In the genomic region with DNA sequence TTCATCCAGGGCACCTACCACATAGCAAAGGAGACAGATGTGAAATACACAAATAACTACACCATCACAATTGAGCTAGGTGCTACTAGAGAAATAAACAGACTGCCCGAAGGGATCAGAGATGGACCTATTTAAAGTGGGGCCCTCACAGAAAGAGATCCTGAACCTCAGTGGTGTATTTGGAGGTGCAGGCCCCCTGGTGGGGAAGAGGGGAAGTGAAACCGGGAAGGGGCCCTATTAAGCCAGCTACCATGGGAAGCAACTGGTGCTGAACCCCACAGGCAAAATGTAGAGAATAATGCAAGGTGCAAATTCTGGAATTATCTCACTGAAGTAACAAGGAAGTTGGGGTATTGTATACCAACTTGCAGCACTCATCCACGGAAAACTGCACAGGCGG, we compare ENCODE assay signal across 9 cellular contexts.
DNase-seq lines count a peak whose midpoint lies in the region; ATAC-seq and TF ChIP-seq lines count a peak whose summit lies in the region.
"Had no signal": no experiment of that assay in that cellular context is flagged by ENCODE, and none has a peak within 500 bp of the region (broad histone marks: within the 10 kb centered on the region; RNA-seq: fewer than 3 reads in every experiment).

No MANE protein-coding gene starts in this region.

- no peak overlapping the region for H3K9ac ChIP-seq in IMR-90 (ENCODE audit: low read depth, low read length)

- H2BK20ac ChIP-seq in IMR-90 (ENCODE audit: low read depth, low read length): no peak overlapping the region

- no peaks in the 10 kb centered on the region for H3K36me3 Mint-ChIP-seq in activated CD8-positive, alpha-beta memory T cell treated with anti-CD3 and anti-CD28 coated beads, Interleukin-2, amount 10 ng/mL, durations not matched to agents 7 days and 5 days
- H3K36me3 Mint-ChIP-seq in immature natural killer cell: no peaks in the 10 kb centered on the region

- no peaks in the 10 kb centered on the region for H3K36me3 ChIP-seq in IMR-90 (ENCODE audit: control insufficient read depth, insufficient read depth, low read length)

- no peaks in the 10 kb centered on the region for H3K9me3 Mint-ChIP-seq in activated CD8-positive, alpha-beta memory T cell treated with anti-CD3 and anti-CD28 coated beads, Interleukin-2, amount 10 ng/mL, durations not matched to agents 7 days and 5 days (ENCODE audit: low read depth)
- no peaks in the 10 kb centered on the region for H3K9me3 Mint-ChIP-seq in immature natural killer cell
- H3K9me3 Mint-ChIP-seq: T-helper 1 cell treated with Interleukin-12 subunit alpha and Interleukin-12 subunit beta and Interleukin-4 antibody, amounts not matched to agents 30 μg/mL and 1 μg/mL, for 36 hours had no signal

- no peak overlapping the region for H2AK5ac ChIP-seq in IMR-90 (ENCODE audit: low read depth, low read length)

- dilution Hi-C loops in IMR-90 (cut with HindIII; ENCODE audit: low sequenced_read_pairs, unreplicated experiment): no loop called here

- CTCF ChIA-PET in IMR-90 (lab: Yijun Ruan, JAX): interaction anchor here (0.6 to 0.8 kb wide), 3 partner anchors 9 to 138 kb away, joined by 3 to 7 read pairs (median 5); no protein-coding TSS in a partner anchor
- CTCF ChIA-PET in activated CD8-positive, alpha-beta memory T cell treated with anti-CD3 and anti-CD28 coated beads, Interleukin-2, amount 10 ng/mL, durations not matched to agents 7 days and 5 days (lab: Charles Lee): interaction anchor here (0.8 kb wide), 1 partner anchor 8 kb away, joined by 5 read pairs; no protein-coding TSS in a partner anchor

- H2AK9ac ChIP-seq in IMR-90 (replicated peaks; ENCODE audit: low read depth, low read length, poor library complexity): no peak overlapping the region

- in situ Hi-C loops in IMR-90 (cut with MboI; ENCODE audit: low sequenced_read_pairs): no loop called here
- in situ Hi-C loops in G401 (cut with HindIII; ENCODE audit: low sequenced_read_pairs): no loop called here

- no peak overlapping the region for H3K4me2 ChIP-seq in IMR-90 (ENCODE audit: low read depth, low read length)

- no peaks in the 10 kb centered on the region for H3K9me3 ChIP-seq in IMR-90 (ENCODE audit: control insufficient read depth, insufficient read depth, low read length)
- no peaks in the 10 kb centered on the region for H3K9me3 ChIP-seq in right cardiac atrium (ENCODE audit: control insufficient read depth, low read length)

- no peak overlapping the region for H4K91ac ChIP-seq in IMR-90 (ENCODE audit: insufficient read depth, low read depth, low read length)

- peaks cover 15% of the 10 kb centered on the region for H3K27me3 Mint-ChIP-seq in activated CD8-positive, alpha-beta memory T cell treated with anti-CD3 and anti-CD28 coated beads, Interleukin-2, amount 10 ng/mL, durations not matched to agents 7 days and 5 days
- H3K27me3 Mint-ChIP-seq in immature natural killer cell (ENCODE audit: low read depth in 3 of 3): peaks cover 1 to 16% (median 4%) of the 10 kb centered on the region in 3 donors

- WGBS in IMR-90 (ENCODE audit: extremely low coverage in 2 of 2, insufficient read length in 1 of 2), 2 experiments: no CpG with 5 or more reads among the region's 4 CpGs
- 81% methylated on average over 4 of the region's 4 CpGs for WGBS in right cardiac atrium

- no peak overlapping the region for H3K56ac ChIP-seq in IMR-90 (ENCODE audit: extremely low read depth, insufficient read depth, low read length)

- no peak overlapping the region for H2BK120ac ChIP-seq in IMR-90 (ENCODE audit: low read depth, low read length)

- H3K18ac ChIP-seq in IMR-90 (ENCODE audit: low read depth, low read length): no peak overlapping the region

- H3K4ac ChIP-seq in IMR-90 (ENCODE audit: low read depth, low read length): no peak overlapping the region

- no TSS peak for BruUV-seq in IMR-90 (replicated peaks; lab: Mats Ljungman, UMichigan)

- H3K27me3 ChIP-seq in IMR-90 (ENCODE audit: control insufficient read depth, insufficient read depth, low read length) (no peaks in the 10 kb centered on the region), right cardiac atrium (ENCODE audit: control insufficient read depth, insufficient read depth) (no peaks in the 10 kb centered on the region)

- POLR2A ChIA-PET in IMR-90 (lab: Charles Lee; ENCODE audit: unreplicated experiment): no interaction called here

- DNase-seq in GM10266 (ENCODE audit: extremely low spot score) (peak; percentile 1), IMR-90 (peak; percentile 3), immature natural killer cell (peak; percentile 10 to 24 (median 11)), G401 (ENCODE audit: low spot score) (no peak), sciatic nerve (ENCODE audit: low spot score) (no peak), GOT3 (lab: John Stamatoyannopoulos, UW) (no peak), right cardiac atrium (no peak)
- DNase-seq in activated CD8-positive, alpha-beta memory T cell treated with anti-CD3 and anti-CD28 coated beads, Interleukin-2, amount 10 ng/mL, durations not matched to agents 7 days and 5 days: peak; percentile 42

- no peak overlapping the region for H4K8ac ChIP-seq in IMR-90 (ENCODE audit: low read depth in 2 of 2, low read length in 2 of 2)

- H3K79me1 ChIP-seq in IMR-90 (ENCODE audit: low read depth in 1 of 2, low read length in 2 of 2): no peaks in the 10 kb centered on the region

- no peak overlapping the region for H2BK5ac ChIP-seq in IMR-90 (ENCODE audit: low read depth, low read length, poor library complexity, severe bottlenecking)

- no peak overlapping the region for H4K5ac ChIP-seq in IMR-90 (ENCODE audit: low read depth, low read length)

- ATAC-seq in IMR-90 (ENCODE audit: low read depth) (no peak), sciatic nerve (no peak), right cardiac atrium (no peak)
- peak; percentile 42 for ATAC-seq in activated CD8-positive, alpha-beta memory T cell treated with anti-CD3 and anti-CD28 coated beads, Interleukin-2, amount 10 ng/mL, durations not matched to agents 7 days and 5 days

- no peaks in the 10 kb centered on the region for H3K9me1 ChIP-seq in IMR-90 (ENCODE audit: insufficient read depth, low read length)

- H3K27ac ChIP-seq in IMR-90 (ENCODE audit: insufficient read depth, low read length) (no peak overlapping the region), right cardiac atrium (ENCODE audit: low read length) (no peak overlapping the region)

- TF ChIP-seq POLR2A in IMR-90 (IDR thresholded peaks at IDR 0.05; ENCODE audit: low read depth, low read length): no peak

- no peaks in the 10 kb centered on the region for H3K4me1 Mint-ChIP-seq in activated CD8-positive, alpha-beta memory T cell treated with anti-CD3 and anti-CD28 coated beads, Interleukin-2, amount 10 ng/mL, durations not matched to agents 7 days and 5 days
- no peaks in the 10 kb centered on the region for H3K4me1 Mint-ChIP-seq in immature natural killer cell

- TF ChIP-seq CTCF in GM10266 (IDR thresholded peaks at IDR 0.05; ENCODE audit: control insufficient read depth, insufficient read depth, low read depth, missing control alignments) (no peak), IMR-90 (conservative IDR thresholded peaks at IDR 0.05; ENCODE audit: low read depth, low read length) (peak; percentile 36)

- H2AFZ ChIP-seq in IMR-90 (replicated peaks; ENCODE audit: low read length, poor library complexity): no peak overlapping the region

- H3K4me1 ChIP-seq in IMR-90 (ENCODE audit: control insufficient read depth, insufficient read depth, low read length) (no peaks in the 10 kb centered on the region), right cardiac atrium (ENCODE audit: control insufficient read depth, insufficient read depth, low read length) (no peaks in the 10 kb centered on the region)

- intact Hi-C loops in IMR-90 (cut with micrococcal nuclease): no loop called here
- intact Hi-C loops in sciatic nerve (cut with DNase I): no loop called here
- intact Hi-C loops in right cardiac atrium (cut with DNase I): no loop called here

- no peak overlapping the region for H3K14ac ChIP-seq in IMR-90 (replicated peaks; ENCODE audit: low read depth, low read length)

- no peak overlapping the region for H3K4me3 Mint-ChIP-seq in activated CD8-positive, alpha-beta memory T cell treated with anti-CD3 and anti-CD28 coated beads, Interleukin-2, amount 10 ng/mL, durations not matched to agents 7 days and 5 days
- no peak overlapping the region for H3K4me3 Mint-ChIP-seq in immature natural killer cell
- H3K4me3 Mint-ChIP-seq: T-helper 1 cell treated with Interleukin-12 subunit alpha and Interleukin-12 subunit beta and Interleukin-4 antibody, amounts not matched to agents 30 μg/mL and 1 μg/mL, for 36 hours had no signal

- TF ChIP-seq RAD21 in IMR-90 (IDR thresholded peaks at IDR 0.05; ENCODE audit: low read length): peak; percentile 34; the same call in 1 of the 2 replicates

- H3K23ac ChIP-seq in IMR-90 (ENCODE audit: low read depth, low read length): no peak overlapping the region

- H4K20me1 ChIP-seq in IMR-90 (ENCODE audit: insufficient read depth, low read length): no peaks in the 10 kb centered on the region

- no peak overlapping the region for H2BK15ac ChIP-seq in IMR-90 (ENCODE audit: low read depth, low read length)

- H3K27ac Mint-ChIP-seq in activated CD8-positive, alpha-beta memory T cell treated with anti-CD3 and anti-CD28 coated beads, Interleukin-2, amount 10 ng/mL, durations not matched to agents 7 days and 5 days: no peak overlapping the region
- H3K27ac Mint-ChIP-seq in immature natural killer cell: no peak overlapping the region
- H3K27ac Mint-ChIP-seq: T-helper 1 cell treated with Interleukin-12 subunit alpha and Interleukin-12 subunit beta and Interleukin-4 antibody, amounts not matched to agents 30 μg/mL and 1 μg/mL, for 36 hours had no signal

- H3K4me3 ChIP-seq in IMR-90 (ENCODE audit: insufficient read depth, low read depth, low read length) (no peak overlapping the region), right cardiac atrium (ENCODE audit: low read length) (no peak overlapping the region)

TF ChIP-seq in IMR-90, 13 proteins besides CTCF, POLR2A, EP300 and RAD21:
- TF ChIP-seq, protein P1, sequence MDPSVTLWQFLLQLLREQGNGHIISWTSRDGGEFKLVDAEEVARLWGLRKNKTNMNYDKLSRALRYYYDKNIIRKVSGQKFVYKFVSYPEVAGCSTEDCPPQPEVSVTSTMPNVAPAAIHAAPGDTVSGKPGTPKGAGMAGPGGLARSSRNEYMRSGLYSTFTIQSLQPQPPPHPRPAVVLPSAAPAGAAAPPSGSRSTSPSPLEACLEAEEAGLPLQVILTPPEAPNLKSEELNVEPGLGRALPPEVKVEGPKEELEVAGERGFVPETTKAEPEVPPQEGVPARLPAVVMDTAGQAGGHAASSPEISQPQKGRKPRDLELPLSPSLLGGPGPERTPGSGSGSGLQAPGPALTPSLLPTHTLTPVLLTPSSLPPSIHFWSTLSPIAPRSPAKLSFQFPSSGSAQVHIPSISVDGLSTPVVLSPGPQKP (IDR thresholded peaks at IDR 0.05; ENCODE audit: borderline replicate concordance, low read depth, low read length): no peak
- TF ChIP-seq SMC3 (IDR thresholded peaks at IDR 0.05; ENCODE audit: low read depth, low read length): 0 out of 2 replicates have a peak, but pooled peaks have one; percentile 12

Comparison
In these comparisons a context has a peak if more than half of its experiments do, and no peak if none do; other contexts are left out.
1. DNase-seq: peak in GM10266 (single experiment), IMR-90 (single experiment), activated CD8-positive, alpha-beta memory T cell treated with anti-CD3 and anti-CD28 coated beads, Interleukin-2, amount 10 ng/mL, durations not matched to agents 7 days and 5 days (single experiment) and immature natural killer cell (3 of 3); none in G401 (single experiment), sciatic nerve (single experiment), GOT3 (single experiment) and right cardiac atrium (0 of 3).